25 cellular contexts compared by ENCODE assay signal in the genomic region with DNA sequence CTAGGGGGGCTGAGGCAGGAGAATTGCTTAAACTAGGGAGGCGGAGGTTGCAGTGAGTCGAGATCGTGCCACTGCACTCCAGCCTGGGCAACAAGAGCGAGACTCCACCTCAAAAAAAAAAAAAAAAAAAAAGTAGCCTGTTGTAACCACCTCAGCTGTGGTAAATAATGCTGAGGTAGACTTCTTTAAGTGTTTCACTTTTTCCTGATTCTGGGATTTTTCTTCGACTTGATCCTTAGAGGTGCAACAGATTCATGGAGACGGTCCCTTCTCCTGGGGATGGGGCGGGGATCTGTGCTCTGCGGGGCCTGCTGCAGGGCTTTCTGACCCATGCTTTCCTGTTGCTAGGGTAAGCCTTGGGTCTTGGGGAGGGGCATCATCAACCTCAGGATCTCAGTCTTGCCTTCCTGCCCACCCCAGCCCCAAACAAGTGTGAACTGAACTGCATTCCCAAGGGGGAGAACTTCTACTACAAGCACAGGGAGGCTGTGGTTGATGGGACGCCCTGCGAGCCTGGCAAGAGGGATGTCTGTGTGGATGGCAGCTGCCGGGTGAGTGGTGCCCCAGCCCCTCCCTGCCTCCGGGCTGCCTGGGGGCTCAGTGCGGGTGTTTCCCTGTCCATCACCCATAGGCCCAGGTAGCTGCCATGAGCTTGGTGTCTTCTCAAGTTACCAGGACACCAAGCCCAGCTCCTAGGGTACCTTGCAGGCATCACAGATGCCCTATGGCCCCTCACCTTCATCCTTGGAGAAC.
"Had no signal": no experiment of that assay in that cellular context is flagged by ENCODE, and none has a peak within 500 bp of the region (broad histone marks: within the 10 kb centered on the region; RNA-seq: fewer than 3 reads in every experiment).

No MANE protein-coding gene starts in this region.

- H3K4me1 Mint-ChIP-seq: mesothelial cell of epicardium had no signal

- H3K27me3 ChIP-seq: breast epithelium, colonic mucosa, esophagus muscularis mucosa, hepatocyte, pancreas, thyroid gland, upper lobe of right lung had no signal

- H3K4me3 Mint-ChIP-seq: activated naive CD4-positive, alpha-beta T cell treated with anti-CD3 and anti-CD28 coated beads, Interleukin-2, amount 50 U/mL, for 24 hours; central memory CD8-positive, alpha-beta T cell; effector memory CD8-positive, alpha-beta T cell; mesothelial cell of epicardium; natural killer cell; stimulated activated naive CD8-positive, alpha-beta T cell treated with anti-CD3 and anti-CD28 coated beads, Interleukin-15, Interleukin-2, amounts not matched to agents 100 ng/mL and 50 ng/mL, for 24 hours had no signal

- H3K27ac Mint-ChIP-seq: activated naive CD4-positive, alpha-beta T cell treated with anti-CD3 and anti-CD28 coated beads, Interleukin-2, amount 50 U/mL, for 24 hours; effector memory CD8-positive, alpha-beta T cell; mesothelial cell of epicardium; natural killer cell; stimulated activated naive CD8-positive, alpha-beta T cell treated with anti-CD3 and anti-CD28 coated beads, Interleukin-15, Interleukin-2, amounts not matched to agents 100 ng/mL and 50 ng/mL, for 24 hours had no signal

- H3K9me3 ChIP-seq: breast epithelium, colonic mucosa, esophagus muscularis mucosa, left ventricle myocardium inferior, pancreas, sigmoid colon, thyroid gland, upper lobe of right lung had no signal

- H3K36me3 Mint-ChIP-seq: activated naive CD4-positive, alpha-beta T cell treated with anti-CD3 and anti-CD28 coated beads, Interleukin-2, amount 50 U/mL, for 24 hours; mesothelial cell of epicardium; natural killer cell had no signal

- DNase-seq: activated CD4-positive, alpha-beta T cell treated with anti-CD3 and anti-CD28 coated beads, Interleukin-2, amount 50 U/mL, for 1 hour; activated gamma-delta T cell treated with Interleukin-2 at 50 U/mL for 16 hours; activated T-cell treated with anti-CD3 and anti-CD28 coated beads, Interleukin-2, amount 50 U/mL, for 1 hour; colonic mucosa; dorsolateral prefrontal cortex; effector memory CD8-positive, alpha-beta T cell; glutamatergic neuron; left ventricle myocardium inferior; mammary epithelial cell; natural killer cell; sigmoid colon; stimulated activated CD4-positive, alpha-beta T cell treated with anti-CD3 and anti-CD28 coated beads, Interleukin-4, amount 100 ng/mL, for 24 hours; substantia nigra; T-helper 2 cell; thyroid gland; upper lobe of right lung had no signal

- ATAC-seq: activated CD4-positive, CD25-positive, alpha-beta regulatory T cell treated with anti-CD3 and anti-CD28 coated beads, Interleukin-2, amount 50 U/mL, for 24 hours; effector memory CD8-positive, alpha-beta T cell; natural killer cell; pancreas; upper lobe of right lung had no signal

- H2AFZ ChIP-seq: hepatocyte had no signal

- H3K79me2 ChIP-seq: hepatocyte had no signal

- H3K9me3 Mint-ChIP-seq: activated naive CD4-positive, alpha-beta T cell treated with anti-CD3 and anti-CD28 coated beads, Interleukin-2, amount 50 U/mL, for 24 hours; central memory CD8-positive, alpha-beta T cell; effector memory CD8-positive, alpha-beta T cell; mesothelial cell of epicardium; natural killer cell; stimulated activated naive CD8-positive, alpha-beta T cell treated with anti-CD3 and anti-CD28 coated beads, Interleukin-15, Interleukin-2, amounts not matched to agents 100 ng/mL and 50 ng/mL, for 24 hours had no signal

- H3K27ac ChIP-seq: breast epithelium, colonic mucosa, dorsolateral prefrontal cortex, esophagus muscularis mucosa, hepatocyte, left ventricle myocardium inferior, pancreas, sigmoid colon, upper lobe of right lung had no signal

- H3K36me3 ChIP-seq: breast epithelium, colonic mucosa, left ventricle myocardium inferior, pancreas, upper lobe of right lung had no signal

- H3K4me1 ChIP-seq: breast epithelium, colonic mucosa, pancreas had no signal

- H3K4me2 ChIP-seq: hepatocyte had no signal

- H3K4me3 ChIP-seq: breast epithelium, colonic mucosa, dorsolateral prefrontal cortex, esophagus muscularis mucosa, hepatocyte, left ventricle myocardium inferior, pancreas, sigmoid colon, thyroid gland, upper lobe of right lung had no signal
